In genomic region chr1:89763649-89763986, GRCh38 we compare ENCODE assay signal across 8 cellular contexts. TPM values are rescaled to one million over a fixed set of nuclear protein-coding genes. Genes with fewer than 3 reads are reported as not detected.
A peak's percentile ranks its signal among the peaks of the same experiment; 100 is the strongest.
DNase-seq lines count a peak whose midpoint lies in the region; ATAC-seq and TF ChIP-seq lines count a peak whose summit lies in the region.

No MANE protein-coding gene starts in this region.

- no peak overlapping the region for H2BK120ac ChIP-seq in mesendoderm (ENCODE audit: low read depth, low read length)

- no peak overlapping the region for H2BK5ac ChIP-seq in mesendoderm (ENCODE audit: low read length)

- H3K36me3 ChIP-seq in mesendoderm (ENCODE audit: control insufficient read depth, insufficient read depth, low read length), result no peaks in the 10 kb centered on the region
- H3K36me3 ChIP-seq in transverse colon, result no peaks in the 10 kb centered on the region

- H3K4me1 Mint-ChIP-seq in activated T-cell treated with anti-CD3 and anti-CD28 coated beads, Interleukin-2, amount 50 U/mL, for 72 hours (ENCODE audit: low read depth), result peaks cover 56% of the 10 kb centered on the region
- no peaks in the 10 kb centered on the region for H3K4me1 Mint-ChIP-seq in MCF 10A (ENCODE audit: insufficient read depth, unreplicated experiment)

- H3K79me1 ChIP-seq in mesendoderm (ENCODE audit: low read length), result no peaks in the 10 kb centered on the region

- H3K27ac ChIP-seq in mesendoderm (ENCODE audit: low read depth, low read length), result no peak overlapping the region
- H3K27ac ChIP-seq in transverse colon, result peak overlapping the region in 2 of 4 donors; percentile 19 to 50

- no peak overlapping the region for H2BK15ac ChIP-seq in mesendoderm (replicated peaks; ENCODE audit: low read depth)

- H3K23ac ChIP-seq in mesendoderm (ENCODE audit: low read length), result no peak overlapping the region

- no peak for DNase-seq in activated T-cell treated with anti-CD3 and anti-CD28 coated beads, Interleukin-2, amount 50 U/mL, for 72 hours
- DNase-seq in activated T-cell treated with anti-CD3 and anti-CD28 coated beads for 4 hours, result no peak
- no peak for DNase-seq in MCF 10A (ENCODE audit: unreplicated experiment)
- no peak for DNase-seq in mesendoderm
- DNase-seq in transverse colon, result no peak
- DNase-seq in NCI-H345 (lab: John Stamatoyannopoulos, UW), result no peak
- no peak for DNase-seq in SIG-M5 (lab: John Stamatoyannopoulos, UW)

- CTCF ChIA-PET in MCF 10A (lab: Yijun Ruan, JAX), result interaction anchor here (0.6 to 4.8 kb wide), 60 partner anchors 7 to 930 kb away, joined by 3 to 93 read pairs (median 4); partner anchors contain the start of gene LRRC8C

- H3K9me3 ChIP-seq in transverse colon, result no peaks in the 10 kb centered on the region

- in situ Hi-C loops in transverse colon (cut with MboI; ENCODE audit: low pct_ligation_motif_present in 1 of 4, low pct_unique_long_range_greater_than_20kb in 1 of 4, low sequenced_read_pairs in 3 of 4), result loop anchor here (10.0 to 25.0 kb wide), 4 partner anchors 126 to 276 kb away; partner anchors contain the start of genes LRRC8B (in 3 of the 4) and LRRC8C (in 2 of the 4)

- no peak overlapping the region for H3K4me3 ChIP-seq in mesendoderm (ENCODE audit: low read length)
- peak overlapping the region in 3 of 4 donors; percentile 37 to 54 (median 38) for H3K4me3 ChIP-seq in transverse colon

- no peak for TF ChIP-seq POLR2A in transverse colon (IDR thresholded peaks at IDR 0.05)

- no peaks in the 10 kb centered on the region for H3K27me3 Mint-ChIP-seq in activated T-cell treated with anti-CD3 and anti-CD28 coated beads, Interleukin-2, amount 50 U/mL, for 72 hours (ENCODE audit: low read depth)
- H3K27me3 Mint-ChIP-seq in MCF 10A (ENCODE audit: insufficient read depth, unreplicated experiment), result no peaks in the 10 kb centered on the region

- H3K9ac ChIP-seq in mesendoderm (ENCODE audit: low read length), result peak overlapping the region; percentile 68

- no peak overlapping the region for H3K4ac ChIP-seq in mesendoderm (ENCODE audit: low read depth, low read length)

- no peak for ATAC-seq in activated T-cell treated with anti-CD3 and anti-CD28 coated beads, Interleukin-2, amount 50 U/mL, for 72 hours (replicated peaks in 1 of 2)
- ATAC-seq in HG03045 (IDR thresholded peaks at IDR 0.05; ENCODE audit: unreplicated experiment), result no peak

- no peak overlapping the region for H4K8ac ChIP-seq in mesendoderm (ENCODE audit: low read depth, low read length)

- H3K4me3 Mint-ChIP-seq in activated T-cell treated with anti-CD3 and anti-CD28 coated beads, Interleukin-2, amount 50 U/mL, for 72 hours, result peak overlapping the region; percentile 75 to 94
- peak overlapping the region; percentile 71 for H3K4me3 Mint-ChIP-seq in MCF 10A (ENCODE audit: unreplicated experiment)

- H3K18ac ChIP-seq in mesendoderm (ENCODE audit: low read length), result no peak overlapping the region

- H3K56ac ChIP-seq in mesendoderm (ENCODE audit: low read length), result peak overlapping the region; percentile 84

- peak overlapping the region; percentile 15 for H3K27ac Mint-ChIP-seq in activated T-cell treated with anti-CD3 and anti-CD28 coated beads, Interleukin-2, amount 50 U/mL, for 72 hours
- no peak overlapping the region for H3K27ac Mint-ChIP-seq in MCF 10A (ENCODE audit: low read depth, unreplicated experiment)

- no peak overlapping the region for H2AK5ac ChIP-seq in mesendoderm (ENCODE audit: low read length)

- intact Hi-C loops in MCF 10A (cut with micrococcal nuclease) (loop anchor here (1.0 kb wide), 4 partner anchors 130 to 280 kb away; partner anchors contain the start of gene LRRC8C), transverse colon (cut with DNase I; ENCODE audit: low total_unique reads) (loop anchor here (5.0 to 10.0 kb wide), 2 partner anchors 131 to 279 kb away; partner anchors contain the start of gene LRRC8C)

- no peak for TF ChIP-seq EP300 in transverse colon (IDR thresholded peaks at IDR 0.05; ENCODE audit: low read depth)

- H3K36me3 Mint-ChIP-seq in activated T-cell treated with anti-CD3 and anti-CD28 coated beads, Interleukin-2, amount 50 U/mL, for 72 hours (ENCODE audit: insufficient read depth in 2 of 2), result peaks cover 1 to 2% of the 10 kb centered on the region in 2 donors
- H3K36me3 Mint-ChIP-seq in MCF 10A (ENCODE audit: insufficient read depth, unreplicated experiment), result no peaks in the 10 kb centered on the region

- no peaks in the 10 kb centered on the region for H3K4me1 ChIP-seq in mesendoderm (ENCODE audit: control insufficient read depth, low read depth, low read length)
- H3K4me1 ChIP-seq in transverse colon, result peaks cover 0 to 16% (median 6%) of the 10 kb centered on the region in 4 donors

- no peaks in the 10 kb centered on the region for H3K79me2 ChIP-seq in mesendoderm (ENCODE audit: control insufficient read depth, insufficient read depth, low read length)

- no peaks in the 10 kb centered on the region for H3K9me3 Mint-ChIP-seq in activated T-cell treated with anti-CD3 and anti-CD28 coated beads, Interleukin-2, amount 50 U/mL, for 72 hours
- no peaks in the 10 kb centered on the region for H3K9me3 Mint-ChIP-seq in MCF 10A (ENCODE audit: unreplicated experiment)

- no TSS peak for BruUV-seq in MCF 10A (replicated peaks; lab: Mats Ljungman, UMichigan)

- H3K4me2 ChIP-seq in mesendoderm (ENCODE audit: low read length), result peak overlapping the region; percentile 88

- no CpG with 5 or more reads among the region's 5 CpGs for WGBS in mesendoderm (ENCODE audit: extremely low coverage, insufficient coverage, low lambda C conversion rate)
- WGBS in transverse colon (ENCODE audit: low coverage in 1 of 2), 2 donors, result 42 to 47% methylated on average over 4 to 5 of the region's 5 CpGs

- POLR2A ChIA-PET in MCF 10A (lab: Yijun Ruan, JAX), result interaction anchor here (0.8 to 1.5 kb wide), 3 partner anchors 132 to 248 kb away, joined by 3 to 5 read pairs (median 5); partner anchors contain the start of gene LRRC8C

- H4K5ac ChIP-seq in mesendoderm (ENCODE audit: low read length), result no peak overlapping the region

- no peaks in the 10 kb centered on the region for H3K27me3 ChIP-seq in mesendoderm (ENCODE audit: insufficient read depth, low read length, poor library complexity)
- no peaks in the 10 kb centered on the region for H3K27me3 ChIP-seq in transverse colon

- TF ChIP-seq CTCF in MCF 10A (IDR thresholded peaks at IDR 0.05; ENCODE audit: unreplicated experiment) (no peak), transverse colon (IDR thresholded peaks at IDR 0.05) (no peak)

RNA-seq across cellular contexts. Expression of gene LRRC8D, which starts 57.2 kb away (rescaled TPM):
- total RNA-seq in activated T-cell treated with anti-CD3 and anti-CD28 coated beads, Interleukin-2, amount 50 U/mL, for 72 hours, result 10 to 100 TPM; 29.2 to 44.8 TPM
- 42.0 and 43.7 TPM in 2 replicates for total RNA-seq in MCF 10A (2022)
- 30.1 TPM for polyA plus RNA-seq in mesendoderm (2013, experiment 1 of 2)
- polyA plus RNA-seq in mesendoderm (2013, experiment 2 of 2), result 30.3 TPM
- 10 to 100 TPM in 3 of 4 donors, 1 to 10 TPM in 1; 8.2 to 81.5 (median 52.4) TPM for total RNA-seq in transverse colon
